In the genomic region with DNA sequence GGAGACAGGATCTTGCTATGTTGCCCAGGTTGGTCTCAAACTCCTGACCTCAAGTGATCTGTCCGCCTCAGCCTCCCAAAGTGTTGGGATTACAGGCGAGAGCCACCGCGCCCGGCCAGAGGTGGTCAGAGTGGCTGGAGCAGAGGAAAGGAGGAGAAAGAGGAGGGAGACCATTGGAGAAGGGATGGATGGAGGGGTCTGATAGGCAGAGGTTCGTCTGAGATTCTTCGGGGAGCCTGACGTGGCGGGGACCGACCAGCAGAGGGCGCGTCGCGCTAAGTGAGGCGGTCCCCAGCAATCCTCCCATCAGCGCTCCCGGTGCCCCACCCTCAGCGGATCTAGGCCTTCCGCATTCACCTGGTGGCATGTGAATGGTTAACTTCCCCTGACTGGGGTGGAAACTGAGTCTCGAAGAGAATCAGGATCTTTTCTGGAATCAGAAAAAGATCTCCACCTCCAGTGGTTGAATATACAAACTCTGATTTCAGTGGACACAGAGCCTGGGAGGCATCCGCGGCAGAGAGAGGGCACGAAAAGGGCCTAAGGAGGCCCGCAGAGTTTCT, we compare ENCODE assay signal across 8 cellular contexts. TPM values are rescaled to one million over a fixed set of nuclear protein-coding genes. Genes with fewer than 3 reads are reported as not detected.
DNase-seq lines count a peak whose midpoint lies in the region; ATAC-seq and FAIRE-seq lines count a peak whose summit lies in the region.

No MANE protein-coding gene starts in this region.

- no peaks in the 10 kb centered on the region for H3K79me1 ChIP-seq in trophoblast cell (ENCODE audit: low read length)

- H2AK5ac ChIP-seq in trophoblast cell (ENCODE audit: low read length), result no peak overlapping the region

- H3K9me3 ChIP-seq in trophoblast cell (ENCODE audit: insufficient read depth, low read depth, low read length), result no peaks in the 10 kb centered on the region

- H3K27ac ChIP-seq in trophoblast cell (ENCODE audit: low read depth, low read length), result no peak overlapping the region

- no CpG with 5 or more reads among the region's 24 CpGs for WGBS in trophoblast cell (ENCODE audit: extremely low coverage, insufficient coverage, insufficient read length)

- H3K4ac ChIP-seq in trophoblast cell (ENCODE audit: low read depth, low read length), result no peak overlapping the region

- H2BK120ac ChIP-seq in trophoblast cell (ENCODE audit: insufficient read depth, low read length, poor library complexity), result no peak overlapping the region

- no peak overlapping the region for H3K4me3 ChIP-seq in trophoblast cell (ENCODE audit: low read depth, low read length)

- H3K36me3 ChIP-seq in trophoblast cell (ENCODE audit: control insufficient read depth in 1 of 2, insufficient read depth in 2 of 2, low read length in 2 of 2), result peaks cover 3 to 4% of the 10 kb centered on the region in 2 experiments

- no peak overlapping the region for H4K12ac ChIP-seq in trophoblast cell (ENCODE audit: low read depth, low read length)

- H3K23ac ChIP-seq in trophoblast cell (ENCODE audit: low read length), result no peak overlapping the region

- H4K91ac ChIP-seq in trophoblast cell (ENCODE audit: low read depth, low read length), result no peak overlapping the region

- H2AFZ ChIP-seq in trophoblast cell (ENCODE audit: insufficient read depth, low read length, poor library complexity), result no peak overlapping the region

- no peaks in the 10 kb centered on the region for H3K79me2 ChIP-seq in trophoblast cell (ENCODE audit: control insufficient read depth, insufficient read depth, low read length, poor library complexity)

- FAIRE-seq in urothelium cell line (lab: Jason Lieb, UNC), result no peak

- H2BK12ac ChIP-seq in trophoblast cell (ENCODE audit: low read length), result no peak overlapping the region

- no peak overlapping the region for H3K4me2 ChIP-seq in trophoblast cell (ENCODE audit: low read length)

- no peak overlapping the region for H3K9ac ChIP-seq in trophoblast cell (ENCODE audit: low read length)

- ATAC-seq in HG02973 (IDR thresholded peaks at IDR 0.05; ENCODE audit: unreplicated experiment), result no peak

- H3K4me1 ChIP-seq in trophoblast cell (ENCODE audit: control insufficient read depth in 1 of 2, insufficient read depth in 2 of 2, low read length in 2 of 2), result peaks cover 0 to 2% of the 10 kb centered on the region in 2 experiments

- no peak overlapping the region for H4K8ac ChIP-seq in trophoblast cell (ENCODE audit: low read depth, low read length)

- H3K18ac ChIP-seq in trophoblast cell (ENCODE audit: low read length), result no peak overlapping the region

- H3K27me3 ChIP-seq in trophoblast cell (ENCODE audit: insufficient read depth, low read length), result no peaks in the 10 kb centered on the region

- DNase-seq in ELR (ENCODE audit: low read depth), result peak; percentile 74
- peak in 63 of 76 experiments; percentile 6 to 82 (median 61) for DNase-seq in HUDEP-2 (lab: John Stamatoyannopoulos, UW; ENCODE audit: unreplicated experiment in 76 of 76)
- peak; percentile 48 for DNase-seq in SHP77 treated with DMSO at 0.1 percent for 48 hours (lab: John Stamatoyannopoulos, UW)
- peak; percentile 59 for DNase-seq in activated effector memory CD4-positive, alpha-beta T cell treated with Interleukin-2 at 50 U/mL for 16 hours
- DNase-seq in glomerular visceral epithelial cell (ENCODE audit: extremely low spot score), result peak; percentile 74
- DNase-seq in trophoblast cell, result peak; percentile 37 to 76
- peak; percentile 74 for DNase-seq in urothelium cell line (ENCODE audit: low spot score)

- H2BK5ac ChIP-seq in trophoblast cell (ENCODE audit: low read depth, low read length, poor library complexity), result no peak overlapping the region

- no peak overlapping the region for H3K14ac ChIP-seq in trophoblast cell (ENCODE audit: low read length)

RNA-seq across cellular contexts. Expression of gene GTPBP3, which starts 8.8 kb away (rescaled TPM):
- 14.4 and 15.4 TPM in 2 replicates for polyA plus RNA-seq in trophoblast cell (2013)

RNA-seq across cellular contexts. Expression of gene ANO8, which starts 11.5 kb away (rescaled TPM):
- 7.8 TPM in 2 replicates for polyA plus RNA-seq in trophoblast cell (2013)

RNA-seq across cellular contexts. Expression of gene PLVAP, which starts 31.0 kb away (rescaled TPM):
- polyA plus RNA-seq in trophoblast cell (2013), result 0.01 and 0.04 TPM in 2 replicates

RNA-seq across cellular contexts. Expression of gene DDA1, which starts 36.8 kb away (rescaled TPM):
- polyA plus RNA-seq in trophoblast cell (2013), result 196 and 214 TPM in 2 replicates

RNA-seq across cellular contexts. Expression of gene MRPL34, which starts 40.5 kb away (rescaled TPM):
- 62.8 and 66.5 TPM in 2 replicates for polyA plus RNA-seq in trophoblast cell (2013)
